ENCODE assay signal across 15 cellular contexts in the genomic region with DNA sequence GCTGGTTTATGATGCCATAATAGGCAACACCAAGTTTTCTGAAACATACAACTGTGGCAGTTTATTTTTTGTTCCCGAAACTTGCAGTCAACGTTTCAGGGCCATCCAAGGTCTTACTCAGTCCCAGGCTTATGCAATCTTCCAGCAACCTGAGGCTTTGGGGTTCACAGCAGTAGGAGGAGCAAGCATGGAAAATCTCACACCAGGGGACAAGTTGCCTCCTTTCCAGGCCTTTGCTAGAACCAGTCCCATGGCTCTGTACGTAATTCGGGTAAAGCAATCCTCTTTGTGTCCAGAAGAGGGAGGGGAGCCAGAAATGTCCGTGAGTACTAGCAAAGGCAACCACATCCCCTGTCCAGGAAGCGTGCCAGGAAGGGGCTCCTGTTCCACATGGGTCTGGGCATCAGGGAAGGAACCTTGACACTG. TPM values are rescaled to one million over a fixed set of nuclear protein-coding genes. Genes with fewer than 3 reads are reported as not detected.
DNase-seq lines count a peak whose midpoint lies in the region; ATAC-seq, FAIRE-seq and TF ChIP-seq lines count a peak whose summit lies in the region.
"Had no signal": no experiment of that assay in that cellular context is flagged by ENCODE, and none has a peak within 500 bp of the region (broad histone marks: within the 10 kb centered on the region; RNA-seq: fewer than 3 reads in every experiment).

No MANE protein-coding gene starts in this region.

- no peak for FAIRE-seq in GM12891 (lab: Jason Lieb, UNC)

- H3K9me2 ChIP-seq in PC-3 (replicated peaks; ENCODE audit: low read length): no peaks in the 10 kb centered on the region

- POLR2A ChIA-PET in PC-3 (lab: Charles Lee; ENCODE audit: unreplicated experiment): interaction anchor here (0.6 kb wide), 1 partner anchor 119 kb away, joined by 3 read pairs; no protein-coding TSS in a partner anchor

- no peak overlapping the region for H3K9ac ChIP-seq in PC-3 (ENCODE audit: low read length)

- H3K9me3 ChIP-seq in PC-3 (ENCODE audit: low read length): no peaks in the 10 kb centered on the region
- no peaks in the 10 kb centered on the region for H3K9me3 ChIP-seq in esophagus muscularis mucosa
- no peaks in the 10 kb centered on the region for H3K9me3 ChIP-seq in suprapubic skin
- H3K9me3 ChIP-seq: colonic mucosa, right lobe of liver, upper lobe of right lung had no signal

- H2AFZ ChIP-seq in PC-3 (ENCODE audit: low read length): no peak overlapping the region

- H3K4me2 ChIP-seq in PC-3 (ENCODE audit: low read length): no peak overlapping the region

- TF ChIP-seq POLR2A in esophagus muscularis mucosa (IDR thresholded peaks at IDR 0.05; ENCODE audit: low read depth) (no peak), suprapubic skin (IDR thresholded peaks at IDR 0.05) (no peak), GM12891 (IDR thresholded peaks at IDR 0.05; ENCODE audit: low read depth, low read length) (no peak)

- CTCF ChIA-PET in PC-3 (lab: Charles Lee): no interaction called here

- no peaks in the 10 kb centered on the region for H3F3A ChIP-seq in PC-3 (ENCODE audit: low read length, unreplicated experiment)

- no TSS peak for BruUV-seq in PC-3 (replicated peaks; lab: Mats Ljungman, UMichigan)

- H3K79me2 ChIP-seq in PC-3 (ENCODE audit: low read length): no peaks in the 10 kb centered on the region

- intact Hi-C loops in PC-3 (cut with micrococcal nuclease): no loop called here
- intact Hi-C loops in esophagus muscularis mucosa (cut with DNase I): no loop called here

- DNase-seq in activated effector memory CD4-positive, alpha-beta T cell treated with anti-CD3 and anti-CD28 coated beads, Interleukin-2, amount 50 U/mL, for 16 hours: peak; percentile 33
- DNase-seq in activated effector memory CD4-positive, alpha-beta T cell treated with Interleukin-2 at 50 U/mL for 16 hours: no peak
- peak; percentile 24 for DNase-seq in PC-3
- DNase-seq in esophagus muscularis mucosa (ENCODE audit: extremely low spot score): peak; percentile 37
- peak in 1 of 2 donors; percentile 80 for DNase-seq in suprapubic skin (ENCODE audit: low spot score in 2 of 2)
- DNase-seq in activated gamma-delta T cell treated with Interleukin-2 at 50 U/mL for 16 hours: no peak
- no peak for DNase-seq in GM12891 (ENCODE audit: insufficient read length, low spot score)
- no peak for DNase-seq in AG08396 (ENCODE audit: low spot score)
- DNase-seq: colonic mucosa, hippocampal formation, NCI-H1930, right lobe of liver, upper lobe of right lung, WERI-Rb-1 had no signal

- no peak for TF ChIP-seq EP300 in esophagus muscularis mucosa (IDR thresholded peaks at IDR 0.05)
- TF ChIP-seq EP300 in suprapubic skin (IDR thresholded peaks at IDR 0.05): no peak

- no peaks in the 10 kb centered on the region for H3K36me3 ChIP-seq in PC-3 (ENCODE audit: low read depth, low read length)
- no peaks in the 10 kb centered on the region for H3K36me3 ChIP-seq in esophagus muscularis mucosa
- no peaks in the 10 kb centered on the region for H3K36me3 ChIP-seq in suprapubic skin
- H3K36me3 ChIP-seq: colonic mucosa, right lobe of liver, upper lobe of right lung, WERI-Rb-1 had no signal

- ATAC-seq in PC-3: no peak
- ATAC-seq: upper lobe of right lung had no signal

- TF ChIP-seq CTCF in PC-3 (conservative IDR thresholded peaks at IDR 0.05; ENCODE audit: low read depth, low read length): peak; percentile 38
- TF ChIP-seq CTCF in esophagus muscularis mucosa (IDR thresholded peaks at IDR 0.05): no peak
- TF ChIP-seq CTCF in suprapubic skin (IDR thresholded peaks at IDR 0.05): peak in 1 of 2 donors; percentile 11

- 55% methylated on average over 5 of the region's 6 CpGs for WGBS in esophagus muscularis mucosa
- WGBS in suprapubic skin: 84% methylated on average over 5 of the region's 6 CpGs

- no peaks in the 10 kb centered on the region for H4K20me1 ChIP-seq in PC-3 (ENCODE audit: low read length)

- H3K4me3 ChIP-seq in PC-3 (ENCODE audit: low read length) (no peak overlapping the region), esophagus muscularis mucosa (no peak overlapping the region), suprapubic skin (no peak overlapping the region)
- H3K4me3 ChIP-seq: colonic mucosa, right lobe of liver, upper lobe of right lung had no signal

- H3K4me1 ChIP-seq in PC-3 (ENCODE audit: insufficient read depth, low read length): no peaks in the 10 kb centered on the region
- H3K4me1 ChIP-seq in esophagus muscularis mucosa: no peaks in the 10 kb centered on the region
- H3K4me1 ChIP-seq in suprapubic skin: peaks cover 36% of the 10 kb centered on the region
- H3K4me1 ChIP-seq: colonic mucosa, upper lobe of right lung had no signal

- H3K27ac ChIP-seq in PC-3 (ENCODE audit: low read length): no peak overlapping the region
- H3K27ac ChIP-seq in esophagus muscularis mucosa (replicated peaks in 1 of 4): no peak overlapping the region
- H3K27ac ChIP-seq in suprapubic skin: peak overlapping the region; percentile 65
- H3K27ac ChIP-seq: colonic mucosa, right lobe of liver, upper lobe of right lung, WERI-Rb-1 had no signal

- H3K27me3 ChIP-seq in PC-3 (ENCODE audit: low read length) (0 out of 2 replicates have a peak, but pooled peaks cover 2% of the 10 kb centered on the region), esophagus muscularis mucosa (peaks cover 0 to 7% (median 0%) of the 10 kb centered on the region in 4 donors), suprapubic skin (no peaks in the 10 kb centered on the region)
- H3K27me3 ChIP-seq: colonic mucosa, right lobe of liver, upper lobe of right lung had no signal

TF ChIP-seq in GM12891, 5 proteins besides CTCF, POLR2A, EP300 and RAD21:
- TF ChIP-seq POLR2AphosphoS5 (IDR thresholded peaks at IDR 0.05; ENCODE audit: low read depth, low read length) (no peak), SPI1 (IDR thresholded peaks at IDR 0.05; ENCODE audit: low read depth, low read length) (no peak), PAX5 (IDR thresholded peaks at IDR 0.05; ENCODE audit: insufficient read depth, low read length, severe bottlenecking) (no peak), TAF1 (IDR thresholded peaks at IDR 0.05; ENCODE audit: low read depth, low read length) (no peak), POU2F2 (IDR thresholded peaks at IDR 0.05; ENCODE audit: low read depth, low read length) (no peak)
TF ChIP-seq in GM12891: peak in this region for 0.

RNA-seq across cellular contexts. Expression of gene FAM240A, which starts 4.7 kb away (rescaled TPM):
- total RNA-seq in PC-3 (2014; rRNA removed): not detected in 2 replicates
- not detected for total RNA-seq in esophagus muscularis mucosa
- under 1 TPM in 1 of 4 donors, not detected in 3; 0.64 TPM for total RNA-seq in suprapubic skin
- not detected for polyA plus RNA-seq in GM12891 (2012; ENCODE audit: low read depth, missing spikeins)
- total RNA-seq: colonic mucosa, mesothelial cell of epicardium, right lobe of liver, upper lobe of right lung had no signal

RNA-seq across cellular contexts. Expression of gene LRRC2, which starts 41.5 kb away (rescaled TPM):
- total RNA-seq in PC-3 (2014; rRNA removed) (0.26 and 0.35 TPM in 2 replicates), esophagus muscularis mucosa (under 1 TPM; 0.32 to 0.83 (median 0.55) TPM), suprapubic skin (1 to 10 TPM in 3 of 4 donors, under 1 TPM in 1; 0.83 to 3.7 (median 2.6) TPM)
- 0.01 TPM for polyA plus RNA-seq in GM12891 (2012; ENCODE audit: low read depth, missing spikeins)

Comparison
In these comparisons a context has a peak if more than half of its experiments do, and no peak if none do; other contexts are left out.
1. DNase-seq: peak in activated effector memory CD4-positive, alpha-beta T cell treated with anti-CD3 and anti-CD28 coated beads, Interleukin-2, amount 50 U/mL, for 16 hours (single experiment), PC-3 (single experiment) and esophagus muscularis mucosa (single experiment); none in activated effector memory CD4-positive, alpha-beta T cell treated with Interleukin-2 at 50 U/mL for 16 hours (single experiment), activated gamma-delta T cell treated with Interleukin-2 at 50 U/mL for 16 hours (single experiment), GM12891 (single experiment) and AG08396 (single experiment).